In genomic region chr7:74569501-74570075, GRCh38 we compare ENCODE assay signal across 10 cellular contexts.
DNase-seq lines count a peak whose midpoint lies in the region; ATAC-seq and TF ChIP-seq lines count a peak whose summit lies in the region.
"Had no signal": no experiment of that assay in that cellular context is flagged by ENCODE, and none has a peak within 500 bp of the region (broad histone marks: within the 10 kb centered on the region; RNA-seq: fewer than 3 reads in every experiment).

No MANE protein-coding gene starts in this region.

- no peaks in the 10 kb centered on the region for H3K9me3 Mint-ChIP-seq in activated naive CD4-positive, alpha-beta T cell treated with anti-CD3 and anti-CD28 coated beads for 36 hours
- H3K9me3 Mint-ChIP-seq in endothelial cell (ENCODE audit: unreplicated experiment) (no peaks in the 10 kb centered on the region), glutamatergic neuron (ENCODE audit: unreplicated experiment) (peaks cover 5% of the 10 kb centered on the region)
- H3K9me3 Mint-ChIP-seq: naive thymus-derived CD8-positive, alpha-beta T cell had no signal

- H3K27me3 Mint-ChIP-seq in activated naive CD4-positive, alpha-beta T cell treated with anti-CD3 and anti-CD28 coated beads for 36 hours (ENCODE audit: low read depth) = no peaks in the 10 kb centered on the region
- peaks cover 4% of the 10 kb centered on the region for H3K27me3 Mint-ChIP-seq in endothelial cell (ENCODE audit: unreplicated experiment)
- H3K27me3 Mint-ChIP-seq in glutamatergic neuron (ENCODE audit: unreplicated experiment) = peaks cover 9% of the 10 kb centered on the region
- H3K27me3 Mint-ChIP-seq: naive thymus-derived CD8-positive, alpha-beta T cell had no signal

- DNase-seq in activated naive CD4-positive, alpha-beta T cell treated with Interleukin-2 at 50 U/mL for 16 hours = peak; percentile 58
- no peak for DNase-seq in activated naive CD4-positive, alpha-beta T cell treated with anti-CD3 and anti-CD28 coated beads for 36 hours
- peak; percentile 20 for DNase-seq in activated CD4-positive, alpha-beta T cell treated with anti-CD3 and anti-CD28 coated beads, Interleukin-2, amount 50 U/mL, for 1 hour
- no peak for DNase-seq in endothelial cell (ENCODE audit: low spot score)
- DNase-seq in stimulated activated CD4-positive, alpha-beta T cell treated with anti-CD3 and anti-CD28 coated beads, TNF-alpha, amount 100 ng/mL, for 48 hours (ENCODE audit: low read depth in 3 of 3) = peak in 2 of 3 donors; percentile 8 to 13
- no peak for DNase-seq in glutamatergic neuron
- DNase-seq: naive thymus-derived CD8-positive, alpha-beta T cell; NCI-H774 had no signal

- no peak for ATAC-seq in HG02642 (IDR thresholded peaks at IDR 0.05; ENCODE audit: poor library complexity, unreplicated experiment)
- ATAC-seq in HG03280 (IDR thresholded peaks at IDR 0.05; ENCODE audit: unreplicated experiment) = no peak
- ATAC-seq: naive thymus-derived CD8-positive, alpha-beta T cell had no signal

- H3K4me1 Mint-ChIP-seq in activated naive CD4-positive, alpha-beta T cell treated with anti-CD3 and anti-CD28 coated beads for 36 hours (ENCODE audit: low read depth) = peaks cover 5% of the 10 kb centered on the region
- no peaks in the 10 kb centered on the region for H3K4me1 Mint-ChIP-seq in endothelial cell (ENCODE audit: unreplicated experiment)
- H3K4me1 Mint-ChIP-seq in glutamatergic neuron (ENCODE audit: low read depth, unreplicated experiment) = peaks cover 4% of the 10 kb centered on the region

- TF ChIP-seq CTCF in endothelial cell (IDR thresholded peaks at IDR 0.05; ENCODE audit: unreplicated experiment) (no peak), glutamatergic neuron (IDR thresholded peaks at IDR 0.05; ENCODE audit: partially characterized antibody, unreplicated experiment) (no peak)

- CTCF ChIA-PET in activated naive CD4-positive, alpha-beta T cell treated with anti-CD3 and anti-CD28 coated beads for 36 hours (lab: Charles Lee) = interaction anchor here (0.5 to 0.6 kb wide), 3 partner anchors 149 to 390 kb away, joined by 3 to 4 read pairs (median 3); no protein-coding TSS in a partner anchor

- intact Hi-C loops in activated naive CD4-positive, alpha-beta T cell treated with anti-CD3 and anti-CD28 coated beads for 36 hours (cut with micrococcal nuclease) = loop anchor here (5.0 kb wide), 1 partner anchor 152 kb away; no protein-coding TSS in a partner anchor

- H3K4me3 Mint-ChIP-seq in activated naive CD4-positive, alpha-beta T cell treated with anti-CD3 and anti-CD28 coated beads for 36 hours = no peak overlapping the region
- peak overlapping the region; percentile 63 for H3K4me3 Mint-ChIP-seq in endothelial cell (ENCODE audit: unreplicated experiment)
- H3K4me3 Mint-ChIP-seq in glutamatergic neuron (ENCODE audit: unreplicated experiment) = no peak overlapping the region
- H3K4me3 Mint-ChIP-seq: naive thymus-derived CD8-positive, alpha-beta T cell had no signal

- no peak overlapping the region for H3K27ac Mint-ChIP-seq in activated naive CD4-positive, alpha-beta T cell treated with anti-CD3 and anti-CD28 coated beads for 36 hours
- no peak overlapping the region for H3K27ac Mint-ChIP-seq in endothelial cell (ENCODE audit: unreplicated experiment)
- H3K27ac Mint-ChIP-seq in glutamatergic neuron (ENCODE audit: unreplicated experiment) = no peak overlapping the region

- no peaks in the 10 kb centered on the region for H3K36me3 Mint-ChIP-seq in activated naive CD4-positive, alpha-beta T cell treated with anti-CD3 and anti-CD28 coated beads for 36 hours (ENCODE audit: low read depth)
- H3K36me3 Mint-ChIP-seq in endothelial cell (ENCODE audit: low read depth, unreplicated experiment) = peaks cover 9% of the 10 kb centered on the region
- H3K36me3 Mint-ChIP-seq in glutamatergic neuron (ENCODE audit: unreplicated experiment) = no peaks in the 10 kb centered on the region
- H3K36me3 Mint-ChIP-seq: naive thymus-derived CD8-positive, alpha-beta T cell had no signal

Comparison
In these comparisons a context has a peak if more than half of its experiments do, and no peak if none do; other contexts are left out.
1. DNase-seq: peak in activated naive CD4-positive, alpha-beta T cell treated with Interleukin-2 at 50 U/mL for 16 hours (single experiment), activated CD4-positive, alpha-beta T cell treated with anti-CD3 and anti-CD28 coated beads, Interleukin-2, amount 50 U/mL, for 1 hour (single experiment) and stimulated activated CD4-positive, alpha-beta T cell treated with anti-CD3 and anti-CD28 coated beads, TNF-alpha, amount 100 ng/mL, for 48 hours (2 of 3); none in activated naive CD4-positive, alpha-beta T cell treated with anti-CD3 and anti-CD28 coated beads for 36 hours (single experiment), endothelial cell (single experiment) and glutamatergic neuron (single experiment).